1 cellular context compared by ENCODE assay signal in the genomic region with DNA sequence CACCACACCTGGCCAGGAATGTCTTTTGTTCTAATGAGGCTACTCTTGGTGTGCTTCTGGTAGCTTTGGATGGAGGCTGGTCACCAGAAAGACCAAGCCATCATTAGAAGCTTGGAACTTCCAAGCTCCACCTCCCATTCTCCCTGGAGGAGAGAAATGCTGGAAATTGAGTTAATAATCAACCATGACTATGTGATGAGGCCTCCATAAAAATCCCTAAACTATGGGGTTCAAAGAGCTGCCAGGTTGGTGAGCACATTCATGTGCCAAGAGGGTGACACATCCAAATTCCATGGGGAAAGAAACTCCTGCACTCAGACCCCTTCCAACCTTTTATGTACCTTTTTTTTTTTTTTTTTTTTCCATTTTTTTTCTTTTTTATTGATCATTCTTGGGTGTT.
TF ChIP-seq lines count a peak whose summit lies in the region.

No MANE protein-coding gene starts in this region.

TF ChIP-seq in A549, 52 proteins besides CTCF, POLR2A, EP300 and RAD21:
- no peak for TF ChIP-seq CHD4 (IDR thresholded peaks at IDR 0.05; ENCODE audit: borderline replicate concordance)
- TF ChIP-seq JUNB (IDR thresholded peaks at IDR 0.05), result no peak
- TF ChIP-seq NPAS2 (CRISPR knock-in tag; IDR thresholded peaks at IDR 0.05; ENCODE audit: borderline replicate concordance), result no peak
- TF ChIP-seq ZC3H11A (IDR thresholded peaks at IDR 0.05), result no peak
- TF ChIP-seq GATA3 (IDR thresholded peaks at IDR 0.05; ENCODE audit: borderline replicate concordance), result peak; percentile 26; the same call in 1 of the 2 replicates
- no peak for TF ChIP-seq SMC3 (IDR thresholded peaks at IDR 0.05)
